ENCODE assay signal across 9 cellular contexts in genomic region chr2:216350214-216350789, GRCh38. TPM values are rescaled to one million over a fixed set of nuclear protein-coding genes. Genes with fewer than 3 reads are reported as not detected.
A peak's percentile ranks its signal among the peaks of the same experiment; 100 is the strongest.
DNase-seq lines count a peak whose midpoint lies in the region; ATAC-seq, FAIRE-seq and TF ChIP-seq lines count a peak whose summit lies in the region.
"Had no signal": no experiment of that assay in that cellular context is flagged by ENCODE, and none has a peak within 500 bp of the region (broad histone marks: within the 10 kb centered on the region; RNA-seq: fewer than 3 reads in every experiment).

No MANE protein-coding gene starts in this region.

- FAIRE-seq in HepG2 (lab: Jason Lieb, UNC) = no peak

- ATAC-seq in CD4-positive, CD25-positive, alpha-beta regulatory T cell (ENCODE audit: low read depth in 2 of 2) = peak; percentile 35
- ATAC-seq in lower lobe of right lung = peak; percentile 28 to 59
- no peak for ATAC-seq in HG02852 (IDR thresholded peaks at IDR 0.05; ENCODE audit: unreplicated experiment)
- ATAC-seq in HepG2 = no peak
- no peak for ATAC-seq in HG03354 (IDR thresholded peaks at IDR 0.05; ENCODE audit: poor library complexity, severe bottlenecking, unreplicated experiment)
- no peak for ATAC-seq in HG03378 (IDR thresholded peaks at IDR 0.05; ENCODE audit: unreplicated experiment)

- no peak overlapping the region for H3K27ac ChIP-seq in CD4-positive, CD25-positive, alpha-beta regulatory T cell (ENCODE audit: insufficient read depth, low read length, poor library complexity, severe bottlenecking)
- no peak overlapping the region for H3K27ac ChIP-seq in lower lobe of right lung
- no peak overlapping the region for H3K27ac ChIP-seq in HepG2 (ENCODE audit: extremely low read length, insufficient read depth, low read length)

- no peak for TF ChIP-seq POLR2A in HepG2 (IDR thresholded peaks at IDR 0.05; ENCODE audit: insufficient read depth in 1 of 2, low read depth in 2 of 2, low read length in 2 of 2)

- H4K20me1 ChIP-seq in Loucy (ENCODE audit: insufficient read depth, low read length, poor library complexity, severe bottlenecking) (no peaks in the 10 kb centered on the region), HepG2 (ENCODE audit: insufficient read depth, low read length) (no peaks in the 10 kb centered on the region)

- H3K4me2 ChIP-seq in Loucy (ENCODE audit: low read depth, low read length, poor library complexity, severe bottlenecking) (peak overlapping the region; percentile 47), HepG2 (ENCODE audit: low read depth, low read length) (no peak overlapping the region)

- H3K27me3 ChIP-seq in CD4-positive, CD25-positive, alpha-beta regulatory T cell (ENCODE audit: control insufficient read depth, insufficient read depth, low read length) = no peaks in the 10 kb centered on the region
- H3K27me3 ChIP-seq in Loucy (ENCODE audit: insufficient read depth, low read length, poor library complexity, severe bottlenecking) (no peaks in the 10 kb centered on the region), lower lobe of right lung (ENCODE audit: low read depth) (no peaks in the 10 kb centered on the region), HepG2 (ENCODE audit: control insufficient read depth in 1 of 2, insufficient read depth in 2 of 2, low read length in 2 of 2) (peaks cover 0 to 21% of the 10 kb centered on the region in 2 experiments; a peak in 3 of 5 replicates)

- H3K9me3 ChIP-seq in CD4-positive, CD25-positive, alpha-beta regulatory T cell (ENCODE audit: control insufficient read depth in 2 of 2, low read length in 2 of 2) = no peaks in the 10 kb centered on the region
- H3K9me3 ChIP-seq in Loucy (ENCODE audit: insufficient read depth, low read depth, low read length) = no peaks in the 10 kb centered on the region
- no peaks in the 10 kb centered on the region for H3K9me3 ChIP-seq in lower lobe of right lung
- H3K9me3 ChIP-seq in HepG2 (ENCODE audit: low read length) = no peaks in the 10 kb centered on the region

- TF ChIP-seq EP300 in HepG2 (IDR thresholded peaks at IDR 0.05; ENCODE audit: low read depth in 2 of 2, low read length in 2 of 2) (no peak), HepG2 (CRISPR knock-in tag; IDR thresholded peaks at IDR 0.05; ENCODE audit: borderline replicate concordance) (no peak)

- H3K27me3 Mint-ChIP-seq in CD4-positive, CD25-positive, alpha-beta regulatory T cell = no peaks in the 10 kb centered on the region
- no peaks in the 10 kb centered on the region for H3K27me3 Mint-ChIP-seq in activated naive CD8-positive, alpha-beta T cell treated with anti-CD3 and anti-CD28 coated beads for 36 hours

- peaks cover 64% of the 10 kb centered on the region for H3K4me1 ChIP-seq in CD4-positive, CD25-positive, alpha-beta regulatory T cell (ENCODE audit: control insufficient read depth, insufficient read depth, low read length, poor library complexity, severe bottlenecking)
- H3K4me1 ChIP-seq in Loucy (ENCODE audit: insufficient read depth, low read length, poor library complexity, severe bottlenecking) = peaks cover 92% of the 10 kb centered on the region
- H3K4me1 ChIP-seq in lower lobe of right lung = peaks cover 4% of the 10 kb centered on the region
- no peaks in the 10 kb centered on the region for H3K4me1 ChIP-seq in HepG2 (ENCODE audit: insufficient read depth, low read length)

- H3K9me3 Mint-ChIP-seq in CD4-positive, CD25-positive, alpha-beta regulatory T cell = peaks cover 0 to 2% (median 0%) of the 10 kb centered on the region in 7 donors
- no peaks in the 10 kb centered on the region for H3K9me3 Mint-ChIP-seq in activated naive CD8-positive, alpha-beta T cell treated with anti-CD3 and anti-CD28 coated beads for 36 hours

- TF ChIP-seq RAD21 in HepG2 (CRISPR knock-in tag; IDR thresholded peaks at IDR 0.05) = no peak

- no TSS peak for BruUV-seq in HepG2 (replicated peaks; lab: Mats Ljungman, UMichigan)

- no peaks in the 10 kb centered on the region for H3K79me2 ChIP-seq in Loucy (ENCODE audit: insufficient read depth, low read length)
- no peaks in the 10 kb centered on the region for H3K79me2 ChIP-seq in HepG2 (ENCODE audit: insufficient read depth, low read length)

- peaks cover 20 to 80% (median 63%) of the 10 kb centered on the region in 4 donors for H3K4me1 Mint-ChIP-seq in CD4-positive, CD25-positive, alpha-beta regulatory T cell
- peaks cover 77% of the 10 kb centered on the region for H3K4me1 Mint-ChIP-seq in activated naive CD8-positive, alpha-beta T cell treated with anti-CD3 and anti-CD28 coated beads for 36 hours

- peaks cover 3% of the 10 kb centered on the region for H3K36me3 Mint-ChIP-seq in CD4-positive, CD25-positive, alpha-beta regulatory T cell
- peaks cover 4% of the 10 kb centered on the region for H3K36me3 Mint-ChIP-seq in activated naive CD8-positive, alpha-beta T cell treated with anti-CD3 and anti-CD28 coated beads for 36 hours

- peak overlapping the region in 2 of 4 donors; percentile 50 to 60 for H3K4me3 Mint-ChIP-seq in CD4-positive, CD25-positive, alpha-beta regulatory T cell
- H3K4me3 Mint-ChIP-seq in activated naive CD8-positive, alpha-beta T cell treated with anti-CD3 and anti-CD28 coated beads for 36 hours = no peak overlapping the region

- H3K4me3 ChIP-seq in CD4-positive, CD25-positive, alpha-beta regulatory T cell (ENCODE audit: low read depth, low read length) = no peak overlapping the region
- H3K4me3 ChIP-seq in Loucy (ENCODE audit: low read length, poor library complexity, severe bottlenecking) (peak overlapping the region; percentile 23), lower lobe of right lung (no peak overlapping the region), HepG2 (replicated peaks in 1 of 3; ENCODE audit: insufficient read depth in 1 of 3, low read depth in 2 of 3, low read length in 3 of 3) (no peak overlapping the region)

- CTCF ChIA-PET in HepG2 (lab: Yijun Ruan, JAX; ENCODE audit: low intra/inter-chr PET ratio, low total read pairs) = no interaction called here

- peak in 1 of 3 donors; percentile 52 for DNase-seq in CD4-positive, CD25-positive, alpha-beta regulatory T cell
- DNase-seq in activated naive CD8-positive, alpha-beta T cell treated with anti-CD3 and anti-CD28 coated beads for 36 hours = peak; percentile 35
- DNase-seq in lower lobe of right lung (no peak), HepG2 (ENCODE audit: low spot score) (no peak)
- DNase-seq: occipital lobe had no signal

- no peaks in the 10 kb centered on the region for H3K9me2 ChIP-seq in Loucy (replicated peaks; ENCODE audit: low read depth, low read length)

- POLR2A ChIA-PET in HepG2 (lab: Yijun Ruan, JAX) = no interaction called here

- H3K9ac ChIP-seq in Loucy (ENCODE audit: low read depth, low read length, poor library complexity, severe bottlenecking) (peak overlapping the region; percentile 61), HepG2 (ENCODE audit: insufficient read depth, low read depth, low read length) (no peak overlapping the region)

- in situ Hi-C loops in HepG2 (cut with HindIII; ENCODE audit: extremely low pct_ligation_motif_present, low pct_unique_long_range_greater_than_20kb) = no loop called here

- no peak overlapping the region for H2AFZ ChIP-seq in Loucy (ENCODE audit: low read length)
- no peak overlapping the region for H2AFZ ChIP-seq in HepG2 (ENCODE audit: low read length)

- TF ChIP-seq CTCF in Loucy (conservative IDR thresholded peaks at IDR 0.05; ENCODE audit: low read length) (no peak), lower lobe of right lung (IDR thresholded peaks at IDR 0.05) (no peak), HepG2 (CRISPR knock-in tag; IDR thresholded peaks at IDR 0.05) (no peak)

- peak overlapping the region; percentile 44 to 79 (median 79) for H3K27ac Mint-ChIP-seq in CD4-positive, CD25-positive, alpha-beta regulatory T cell
- H3K27ac Mint-ChIP-seq in activated naive CD8-positive, alpha-beta T cell treated with anti-CD3 and anti-CD28 coated beads for 36 hours = peak overlapping the region; percentile 51

- peaks cover 25% of the 10 kb centered on the region for H3F3A ChIP-seq in Loucy (ENCODE audit: low read depth)

- H3K36me3 ChIP-seq in CD4-positive, CD25-positive, alpha-beta regulatory T cell (ENCODE audit: control insufficient read depth, insufficient read depth, low read length) = no peaks in the 10 kb centered on the region
- no peaks in the 10 kb centered on the region for H3K36me3 ChIP-seq in Loucy (ENCODE audit: insufficient read depth, low read length)
- H3K36me3 ChIP-seq in lower lobe of right lung = no peaks in the 10 kb centered on the region
- no peaks in the 10 kb centered on the region for H3K36me3 ChIP-seq in HepG2 (replicated peaks in 1 of 2; ENCODE audit: control insufficient read depth in 1 of 2, insufficient read depth in 2 of 2, low read length in 2 of 2)

- intact Hi-C loops in lower lobe of right lung (cut with DNase I) (no loop called here), HepG2 (cut with micrococcal nuclease; ENCODE audit: unreplicated experiment) (no loop called here)

- 22% methylated on average over 3 of the region's 3 CpGs for whole genome bisulfite sequencing in HepG2 (ENCODE audit: low lambda C conversion rate)

RNA-seq across cellular contexts. Expression of gene MARCHF4, which starts 22.0 kb away (rescaled TPM):
- not detected for total RNA-seq in CD4-positive, CD25-positive, alpha-beta regulatory T cell
- polyA plus RNA-seq in CD4-positive, CD25-positive, alpha-beta regulatory T cell = not detected
- total RNA-seq in activated naive CD8-positive, alpha-beta T cell treated with anti-CD3 and anti-CD28 coated beads for 36 hours = not detected
- 0.12 TPM for total RNA-seq in lower lobe of right lung
- total RNA-seq in HepG2 (2016; rRNA removed; fragmentation: Illumina TruSeq; extraction: Trizol) = not detected in 2 replicates
- total RNA-seq in HepG2 (2016; cell fraction: cytosol; rRNA removed; fragmentation: Illumina TruSeq; extraction: Trizol; ENCODE audit: low read depth) = not detected in 2 replicates
- total RNA-seq in HepG2 (2016; cell fraction: insoluble cytoplasmic fraction; rRNA removed; fragmentation: Illumina TruSeq; extraction: Trizol) = not detected in 2 replicates
- total RNA-seq in HepG2 (2016; cell fraction: membrane; rRNA removed; fragmentation: Illumina TruSeq; extraction: Trizol) = not detected in 2 replicates
- not detected in 2 replicates for total RNA-seq in HepG2 (2016; cell fraction: nucleus; rRNA removed; fragmentation: Illumina TruSeq; extraction: Trizol)
- polyA plus RNA-seq in HepG2 (2011; rRNA removed) = not detected in 2 replicates
- not detected in 2 replicates for polyA plus RNA-seq in HepG2 (2011; cell fraction: cytosol; rRNA removed)
- polyA plus RNA-seq in HepG2 (2011; cell fraction: nucleus; rRNA removed) = not detected in 2 replicates
- polyA plus RNA-seq in HepG2 (2012) = not detected in 2 replicates
- polyA plus RNA-seq in HepG2 (2016; cell fraction: cytosol; fragmentation: Illumina TruSeq; extraction: Trizol; ENCODE audit: low read depth) = not detected in 2 replicates
- polyA plus RNA-seq in HepG2 (2016; cell fraction: insoluble cytoplasmic fraction; fragmentation: Illumina TruSeq; extraction: Trizol; ENCODE audit: low read depth) = not detected in 2 replicates
- polyA plus RNA-seq in HepG2 (2016; cell fraction: membrane; fragmentation: Illumina TruSeq; extraction: Trizol; ENCODE audit: low read depth) = not detected in 2 replicates
- polyA plus RNA-seq in HepG2 (2016; cell fraction: nucleus; fragmentation: Illumina TruSeq; extraction: Trizol; ENCODE audit: insufficient read depth, low read depth) = not detected in 2 replicates
- polyA minus RNA-seq in HepG2 (2011; rRNA and poly(A)+ RNA removed; ENCODE audit: low replicate concordance) = not detected in 2 replicates
- not detected in 2 replicates for polyA minus RNA-seq in HepG2 (2011; cell fraction: cytosol; rRNA and poly(A)+ RNA removed)
- polyA minus RNA-seq in HepG2 (2011; cell fraction: nucleus; rRNA and poly(A)+ RNA removed) = not detected in 2 replicates

Comparison
In these comparisons a context has a peak if more than half of its experiments do, and no peak if none do; other contexts are left out.
1. ATAC-seq: peak in CD4-positive, CD25-positive, alpha-beta regulatory T cell (2 of 2) and lower lobe of right lung (2 of 2); none in HG02852 (single experiment), HepG2 (single experiment), HG03354 (single experiment) and HG03378 (single experiment).